Comparison of ENCODE assay signal across 9 cellular contexts in genomic region chr3:30649572-30650310, GRCh38. TPM values are rescaled to one million over a fixed set of nuclear protein-coding genes. Genes with fewer than 3 reads are reported as not detected.
A peak's percentile ranks its signal among the peaks of the same experiment; 100 is the strongest.
DNase-seq lines count a peak whose midpoint lies in the region; ATAC-seq lines count a peak whose summit lies in the region.
"Had no signal": no experiment of that assay in that cellular context is flagged by ENCODE, and none has a peak within 500 bp of the region (broad histone marks: within the 10 kb centered on the region; RNA-seq: fewer than 3 reads in every experiment).

No MANE protein-coding gene starts in this region.

- H3K36me3 Mint-ChIP-seq in T-helper 1 cell treated with Interleukin-12 subunit alpha and Interleukin-12 subunit beta and Interleukin-4 antibody, amounts not matched to agents 30 μg/mL and 1 μg/mL, for 36 hours (ENCODE audit: low read depth) = peaks cover 69% of the 10 kb centered on the region
- H3K36me3 Mint-ChIP-seq in activated CD4-positive, alpha-beta memory T cell treated with anti-CD3 and anti-CD28 coated beads for 36 hours = peaks cover 84% of the 10 kb centered on the region

- peaks cover 7% of the 10 kb centered on the region for H3K4me1 ChIP-seq in mesodermal cell (ENCODE audit: control insufficient read depth, insufficient read depth, low read length, poor library complexity, severe bottlenecking)

- no peak overlapping the region for H3K4me3 ChIP-seq in mesodermal cell (ENCODE audit: extremely low read depth, insufficient read depth, low read length, poor library complexity, severe bottlenecking)

- no peaks in the 10 kb centered on the region for H3K27me3 Mint-ChIP-seq in T-helper 1 cell treated with Interleukin-12 subunit alpha and Interleukin-12 subunit beta and Interleukin-4 antibody, amounts not matched to agents 30 μg/mL and 1 μg/mL, for 36 hours (ENCODE audit: low read depth)
- H3K27me3 Mint-ChIP-seq in activated CD4-positive, alpha-beta memory T cell treated with anti-CD3 and anti-CD28 coated beads for 36 hours = no peaks in the 10 kb centered on the region

- H3K27ac ChIP-seq in mesodermal cell (ENCODE audit: low read depth, low read length, severe bottlenecking) = peak overlapping the region; percentile 1
- H3K27ac ChIP-seq: 22Rv1 had no signal

- DNase-seq in T-helper 1 cell (no peak), NCI-H1105 treated with DMSO at 0.1 percent for 48 hours (lab: John Stamatoyannopoulos, UW) (no peak), mucosa of gallbladder (ENCODE audit: low spot score) (no peak)
- no peak for DNase-seq in activated CD4-positive, alpha-beta memory T cell treated with anti-CD3 and anti-CD28 coated beads for 36 hours
- no peak for DNase-seq in activated effector memory CD4-positive, alpha-beta T cell treated with Interleukin-2 at 50 U/mL for 16 hours

- H3K4me3 Mint-ChIP-seq in T-helper 1 cell treated with Interleukin-12 subunit alpha and Interleukin-12 subunit beta and Interleukin-4 antibody, amounts not matched to agents 30 μg/mL and 1 μg/mL, for 36 hours = no peak overlapping the region
- no peak overlapping the region for H3K4me3 Mint-ChIP-seq in activated CD4-positive, alpha-beta memory T cell treated with anti-CD3 and anti-CD28 coated beads for 36 hours

- 87 to 90% methylated on average over 4 to 7 of the region's 9 CpGs for WGBS in mesodermal cell (ENCODE audit: insufficient coverage in 2 of 2), 2 experiments

- CTCF ChIA-PET in activated CD4-positive, alpha-beta memory T cell treated with anti-CD3 and anti-CD28 coated beads for 36 hours (lab: Charles Lee) = interaction anchor here (1.1 kb wide), 2 partner anchors 10 to 43 kb away, joined by 3 read pairs; no protein-coding TSS in a partner anchor

- intact Hi-C loops in activated CD4-positive, alpha-beta memory T cell treated with anti-CD3 and anti-CD28 coated beads for 36 hours (cut with micrococcal nuclease) = loop anchor here (10.0 kb wide), 2 partner anchors 455 to 565 kb away; no protein-coding TSS in a partner anchor

- H3K27ac Mint-ChIP-seq in T-helper 1 cell treated with Interleukin-12 subunit alpha and Interleukin-12 subunit beta and Interleukin-4 antibody, amounts not matched to agents 30 μg/mL and 1 μg/mL, for 36 hours = peak overlapping the region; percentile 88
- H3K27ac Mint-ChIP-seq in activated CD4-positive, alpha-beta memory T cell treated with anti-CD3 and anti-CD28 coated beads for 36 hours = peak overlapping the region; percentile 57

- H3K9me3 Mint-ChIP-seq in T-helper 1 cell treated with Interleukin-12 subunit alpha and Interleukin-12 subunit beta and Interleukin-4 antibody, amounts not matched to agents 30 μg/mL and 1 μg/mL, for 36 hours = no peaks in the 10 kb centered on the region
- no peaks in the 10 kb centered on the region for H3K9me3 Mint-ChIP-seq in activated CD4-positive, alpha-beta memory T cell treated with anti-CD3 and anti-CD28 coated beads for 36 hours

- H3K9me3 ChIP-seq in mesodermal cell (ENCODE audit: control insufficient read depth, low read length) = no peaks in the 10 kb centered on the region

- H3K36me3 ChIP-seq in mesodermal cell (ENCODE audit: control insufficient read depth, insufficient read depth, low read length) = peaks cover 95% of the 10 kb centered on the region

- peak; percentile 50 for ATAC-seq in HG03060 (IDR thresholded peaks at IDR 0.05; ENCODE audit: low read depth, unreplicated experiment)

- POLR2A ChIA-PET in activated CD4-positive, alpha-beta memory T cell treated with anti-CD3 and anti-CD28 coated beads for 36 hours (lab: Charles Lee) = no interaction called here

- H3K4me1 Mint-ChIP-seq in T-helper 1 cell treated with Interleukin-12 subunit alpha and Interleukin-12 subunit beta and Interleukin-4 antibody, amounts not matched to agents 30 μg/mL and 1 μg/mL, for 36 hours (ENCODE audit: low read depth) = peaks cover 83% of the 10 kb centered on the region
- H3K4me1 Mint-ChIP-seq in activated CD4-positive, alpha-beta memory T cell treated with anti-CD3 and anti-CD28 coated beads for 36 hours (ENCODE audit: low read depth) = peaks cover 96% of the 10 kb centered on the region

RNA-seq across cellular contexts. Expression of gene TGFBR2, which starts 43.3 kb away (rescaled TPM):
- total RNA-seq in activated CD4-positive, alpha-beta memory T cell treated with anti-CD3 and anti-CD28 coated beads for 36 hours = 10 to 100 TPM; 36.8 to 37.0 TPM
- polyA plus RNA-seq in mesodermal cell (2013, experiment 1 of 2) = 19.4 TPM
- 18.8 TPM for polyA plus RNA-seq in mesodermal cell (2013, experiment 2 of 2)
- 144 TPM for total RNA-seq in mucosa of gallbladder
